In the genomic region with DNA sequence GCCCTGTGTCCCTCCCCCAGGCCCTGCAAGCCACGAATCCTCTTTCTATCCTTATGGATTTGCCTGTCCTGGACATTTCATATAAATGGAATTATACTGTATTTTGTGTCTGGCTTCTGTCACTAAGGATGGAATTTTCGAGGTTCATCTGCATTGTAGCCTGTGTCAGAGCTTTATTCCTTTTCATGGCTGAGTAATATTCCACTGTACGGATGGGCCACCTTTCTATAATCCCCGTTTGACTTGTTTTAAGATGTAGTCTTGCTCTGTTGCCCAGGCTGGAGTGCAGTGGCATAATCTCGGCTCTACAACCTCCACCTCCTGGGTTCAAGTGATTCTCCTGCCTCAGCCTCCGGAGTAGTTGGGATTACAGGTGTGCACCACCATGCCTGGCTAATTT, we compare ENCODE assay signal across 15 cellular contexts. TPM values are rescaled to one million over a fixed set of nuclear protein-coding genes. Genes with fewer than 3 reads are reported as not detected.
DNase-seq lines count a peak whose midpoint lies in the region; ATAC-seq and TF ChIP-seq lines count a peak whose summit lies in the region.
"Had no signal": no experiment of that assay in that cellular context is flagged by ENCODE, and none has a peak within 500 bp of the region (broad histone marks: within the 10 kb centered on the region; RNA-seq: fewer than 3 reads in every experiment).

No MANE protein-coding gene starts in this region.

- peaks cover 3% of the 10 kb centered on the region for H3K4me1 ChIP-seq in HEK293 (ENCODE audit: control insufficient read depth, insufficient read depth, low read length)

- H3K36me3 ChIP-seq in HEK293 (ENCODE audit: control insufficient read depth in 2 of 2, insufficient read depth in 1 of 2, low read length in 2 of 2) = peaks cover 28 to 32% of the 10 kb centered on the region in 2 experiments

- no peaks in the 10 kb centered on the region for H3K9me3 ChIP-seq in HEK293 (ENCODE audit: control insufficient read depth, insufficient read depth, low read depth, low read length)
- H3K9me3 ChIP-seq: BLaER1 treated with 17β-estradiol and CSF1 and Interleukin-3, amounts not matched to agents 10 nM and 100 nM had no signal

- POLR2A ChIA-PET in HEK293 (lab: Yijun Ruan, JAX) = no interaction called here

- DNase-seq in activated naive CD4-positive, alpha-beta T cell treated with anti-CD3 and anti-CD28 coated beads, Interleukin-2, amount 10 ng/mL, durations not matched to agents 7 days and 5 days = no peak
- no peak for DNase-seq in activated naive CD4-positive, alpha-beta T cell (lab: John Stamatoyannopoulos, UW)
- DNase-seq in progenitor cell of endocrine pancreas (ENCODE audit: low spot score, unreplicated experiment) = no peak
- DNase-seq: Calu3; CD8-positive, alpha-beta T cell; DMS79 treated with DMSO at 0.1 percent for 48 hours; GF-D8; H9; IMR-90 had no signal

- H3K4me3 ChIP-seq in HEK293 (ENCODE audit: low read depth, low read length) = no peak overlapping the region
- H3K4me3 ChIP-seq: BLaER1 treated with 17β-estradiol and CSF1 and Interleukin-3, amounts not matched to agents 10 nM and 100 nM had no signal

- ATAC-seq in activated T-helper 17 cell treated with anti-CD3 and anti-CD28 coated beads, Interleukin-2, amount 50 U/mL, for 72 hours (replicated peaks) = no peak
- ATAC-seq in HG02571 (IDR thresholded peaks at IDR 0.05; ENCODE audit: unreplicated experiment) = no peak
- ATAC-seq: CD8-positive, alpha-beta T cell had no signal

- H3K27me3 Mint-ChIP-seq in activated naive CD4-positive, alpha-beta T cell treated with anti-CD3 and anti-CD28 coated beads, Interleukin-2, amount 10 ng/mL, durations not matched to agents 7 days and 5 days = no peaks in the 10 kb centered on the region
- no peaks in the 10 kb centered on the region for H3K27me3 Mint-ChIP-seq in activated T-helper 17 cell treated with anti-CD3 and anti-CD28 coated beads, Interleukin-2, amount 50 U/mL, for 72 hours
- H3K27me3 Mint-ChIP-seq in progenitor cell of endocrine pancreas = no peaks in the 10 kb centered on the region
- H3K27me3 Mint-ChIP-seq: B cell had no signal

- TF ChIP-seq CTCF in HEK293 (tag by site-specific recombination; IDR thresholded peaks at IDR 0.05) = no peak
- no peak for TF ChIP-seq CTCF in progenitor cell of endocrine pancreas (IDR thresholded peaks at IDR 0.05; ENCODE audit: unreplicated experiment)

- H3K27ac ChIP-seq in HEK293 (ENCODE audit: extremely low read depth, low read depth, low read length) = no peak overlapping the region
- H3K27ac ChIP-seq: HL-60 had no signal

- peaks cover 37% of the 10 kb centered on the region for H3K36me3 Mint-ChIP-seq in activated naive CD4-positive, alpha-beta T cell treated with anti-CD3 and anti-CD28 coated beads, Interleukin-2, amount 10 ng/mL, durations not matched to agents 7 days and 5 days
- peaks cover 48% of the 10 kb centered on the region for H3K36me3 Mint-ChIP-seq in activated T-helper 17 cell treated with anti-CD3 and anti-CD28 coated beads, Interleukin-2, amount 50 U/mL, for 72 hours (ENCODE audit: low read depth)
- peaks cover 11% of the 10 kb centered on the region for H3K36me3 Mint-ChIP-seq in progenitor cell of endocrine pancreas (ENCODE audit: insufficient read depth)
- H3K36me3 Mint-ChIP-seq: CD8-positive, alpha-beta T cell had no signal

- H3K4me1 Mint-ChIP-seq in activated naive CD4-positive, alpha-beta T cell treated with anti-CD3 and anti-CD28 coated beads, Interleukin-2, amount 10 ng/mL, durations not matched to agents 7 days and 5 days = peaks cover 17% of the 10 kb centered on the region
- H3K4me1 Mint-ChIP-seq in activated T-helper 17 cell treated with anti-CD3 and anti-CD28 coated beads, Interleukin-2, amount 50 U/mL, for 72 hours = peaks cover 12% of the 10 kb centered on the region
- peaks cover 4% of the 10 kb centered on the region for H3K4me1 Mint-ChIP-seq in progenitor cell of endocrine pancreas (ENCODE audit: low read depth)

- no peaks in the 10 kb centered on the region for H3K9me3 Mint-ChIP-seq in activated naive CD4-positive, alpha-beta T cell treated with anti-CD3 and anti-CD28 coated beads, Interleukin-2, amount 10 ng/mL, durations not matched to agents 7 days and 5 days
- H3K9me3 Mint-ChIP-seq in activated T-helper 17 cell treated with anti-CD3 and anti-CD28 coated beads, Interleukin-2, amount 50 U/mL, for 72 hours = no peaks in the 10 kb centered on the region
- H3K9me3 Mint-ChIP-seq in progenitor cell of endocrine pancreas (ENCODE audit: low read depth) = no peaks in the 10 kb centered on the region
- H3K9me3 Mint-ChIP-seq: CD8-positive, alpha-beta T cell had no signal

- H3K4me3 Mint-ChIP-seq in activated naive CD4-positive, alpha-beta T cell treated with anti-CD3 and anti-CD28 coated beads, Interleukin-2, amount 10 ng/mL, durations not matched to agents 7 days and 5 days = no peak overlapping the region
- H3K4me3 Mint-ChIP-seq in activated T-helper 17 cell treated with anti-CD3 and anti-CD28 coated beads, Interleukin-2, amount 50 U/mL, for 72 hours = no peak overlapping the region
- H3K4me3 Mint-ChIP-seq in progenitor cell of endocrine pancreas (ENCODE audit: low read depth) = no peak overlapping the region
- H3K4me3 Mint-ChIP-seq: B cell; CD8-positive, alpha-beta T cell; H9 had no signal

- peak overlapping the region; percentile 80 for H3K27ac Mint-ChIP-seq in activated naive CD4-positive, alpha-beta T cell treated with anti-CD3 and anti-CD28 coated beads, Interleukin-2, amount 10 ng/mL, durations not matched to agents 7 days and 5 days
- peak overlapping the region; percentile 29 for H3K27ac Mint-ChIP-seq in activated T-helper 17 cell treated with anti-CD3 and anti-CD28 coated beads, Interleukin-2, amount 50 U/mL, for 72 hours
- H3K27ac Mint-ChIP-seq in progenitor cell of endocrine pancreas = peak overlapping the region; percentile 67
- H3K27ac Mint-ChIP-seq: B cell; CD8-positive, alpha-beta T cell had no signal

- CTCF ChIA-PET in activated naive CD4-positive, alpha-beta T cell treated with anti-CD3 and anti-CD28 coated beads, Interleukin-2, amount 10 ng/mL, durations not matched to agents 7 days and 5 days (lab: Charles Lee) = interaction anchor here (1.2 kb wide), 1 partner anchor 53 kb away, joined by 4 read pairs; no protein-coding TSS in a partner anchor
- CTCF ChIA-PET in HEK293 (lab: Yijun Ruan, JAX) = interaction anchor here (1.2 kb wide), 1 partner anchor 37 kb away, joined by 3 read pairs; no protein-coding TSS in a partner anchor

TF ChIP-seq in HEK293, 187 proteins besides CTCF, POLR2A, EP300 and RAD21 (continues in another document):
- TF ChIP-seq, protein P1, sequence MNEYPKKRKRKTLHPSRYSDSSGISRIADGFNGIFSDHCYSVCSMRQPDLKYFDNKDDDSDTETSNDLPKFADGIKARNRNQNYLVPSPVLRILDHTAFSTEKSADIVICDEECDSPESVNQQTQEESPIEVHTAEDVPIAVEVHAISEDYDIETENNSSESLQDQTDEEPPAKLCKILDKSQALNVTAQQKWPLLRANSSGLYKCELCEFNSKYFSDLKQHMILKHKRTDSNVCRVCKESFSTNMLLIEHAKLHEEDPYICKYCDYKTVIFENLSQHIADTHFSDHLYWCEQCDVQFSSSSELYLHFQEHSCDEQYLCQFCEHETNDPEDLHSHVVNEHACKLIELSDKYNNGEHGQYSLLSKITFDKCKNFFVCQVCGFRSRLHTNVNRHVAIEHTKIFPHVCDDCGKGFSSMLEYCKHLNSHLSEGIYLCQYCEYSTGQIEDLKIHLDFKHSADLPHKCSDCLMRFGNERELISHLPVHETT (tag by site-specific recombination; IDR thresholded peaks at IDR 0.05) = 0 out of 2 replicates have a peak, but pooled peaks have one; percentile 33
- TF ChIP-seq, protein P2, sequence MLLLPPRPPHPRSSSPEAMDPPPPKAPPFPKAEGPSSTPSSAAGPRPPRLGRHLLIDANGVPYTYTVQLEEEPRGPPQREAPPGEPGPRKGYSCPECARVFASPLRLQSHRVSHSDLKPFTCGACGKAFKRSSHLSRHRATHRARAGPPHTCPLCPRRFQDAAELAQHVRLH (tag by site-specific recombination; IDR thresholded peaks at IDR 0.05) = peak; percentile 64; the same call in 1 of the 2 replicates
- no peak for TF ChIP-seq ZBTB48 (tag by site-specific recombination; IDR thresholded peaks at IDR 0.05)
- TF ChIP-seq, protein P3, sequence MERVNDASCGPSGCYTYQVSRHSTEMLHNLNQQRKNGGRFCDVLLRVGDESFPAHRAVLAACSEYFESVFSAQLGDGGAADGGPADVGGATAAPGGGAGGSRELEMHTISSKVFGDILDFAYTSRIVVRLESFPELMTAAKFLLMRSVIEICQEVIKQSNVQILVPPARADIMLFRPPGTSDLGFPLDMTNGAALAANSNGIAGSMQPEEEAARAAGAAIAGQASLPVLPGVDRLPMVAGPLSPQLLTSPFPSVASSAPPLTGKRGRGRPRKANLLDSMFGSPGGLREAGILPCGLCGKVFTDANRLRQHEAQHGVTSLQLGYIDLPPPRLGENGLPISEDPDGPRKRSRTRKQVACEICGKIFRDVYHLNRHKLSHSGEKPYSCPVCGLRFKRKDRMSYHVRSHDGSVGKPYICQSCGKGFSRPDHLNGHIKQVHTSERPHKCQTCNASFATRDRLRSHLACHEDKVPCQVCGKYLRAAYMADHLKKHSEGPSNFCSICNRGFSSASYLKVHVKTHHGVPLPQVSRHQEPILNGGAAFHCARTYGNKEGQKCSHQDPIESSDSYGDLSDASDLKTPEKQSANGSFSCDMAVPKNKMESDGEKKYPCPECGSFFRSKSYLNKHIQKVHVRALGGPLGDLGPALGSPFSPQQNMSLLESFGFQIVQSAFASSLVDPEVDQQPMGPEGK (tag by site-specific recombination; IDR thresholded peaks at IDR 0.05) = no peak

RNA-seq across cellular contexts. Expression of a gene that starts 3.9 kb away (rescaled TPM):
- 10 to 100 TPM; 33.8 to 83.5 TPM for total RNA-seq in activated T-helper 17 cell treated with anti-CD3 and anti-CD28 coated beads, Interleukin-2, amount 50 U/mL, for 72 hours
- total RNA-seq in progenitor cell of endocrine pancreas = 59.6 TPM in 2 replicates

RNA-seq across cellular contexts. Expression of a gene that starts 55.8 kb away (rescaled TPM):
- 100 to 1,000 TPM in 1 of 2 donors, 10 to 100 TPM in 1; 52.1 to 129 TPM for total RNA-seq in activated T-helper 17 cell treated with anti-CD3 and anti-CD28 coated beads, Interleukin-2, amount 50 U/mL, for 72 hours
- 60.2 and 63.5 TPM in 2 replicates for total RNA-seq in progenitor cell of endocrine pancreas

Comparison
In these comparisons a context has a peak if more than half of its experiments do, and no peak if none do; other contexts are left out.
1. H3K27ac Mint-ChIP-seq: peak in every context shown above with its lines; median percentile 80 in activated naive CD4-positive, alpha-beta T cell treated with anti-CD3 and anti-CD28 coated beads, Interleukin-2, amount 10 ng/mL, durations not matched to agents 7 days and 5 days; 67 in progenitor cell of endocrine pancreas; 29 in activated T-helper 17 cell treated with anti-CD3 and anti-CD28 coated beads, Interleukin-2, amount 50 U/mL, for 72 hours.